Comparison of ENCODE assay signal across 14 cellular contexts in genomic region chr1:178651742-178652141, GRCh38.
DNase-seq lines count a peak whose midpoint lies in the region; ATAC-seq, FAIRE-seq and TF ChIP-seq lines count a peak whose summit lies in the region.
"Had no signal": no experiment of that assay in that cellular context is flagged by ENCODE, and none has a peak within 500 bp of the region (broad histone marks: within the 10 kb centered on the region; RNA-seq: fewer than 3 reads in every experiment).

No MANE protein-coding gene starts in this region.

- no peak overlapping the region for H3K4me3 ChIP-seq in neural progenitor cell
- H3K4me3 ChIP-seq: SK-N-MC, suprapubic skin had no signal

- peaks cover 14% of the 10 kb centered on the region for H3K27me3 Mint-ChIP-seq in neural progenitor cell (ENCODE audit: insufficient read depth, low read depth)

- peaks cover 8% of the 10 kb centered on the region for H3K4me1 ChIP-seq in neural progenitor cell

- H4K20me1 ChIP-seq in neural progenitor cell (ENCODE audit: low read depth): no peaks in the 10 kb centered on the region

- H2AFZ ChIP-seq in neural progenitor cell (replicated peaks): no peak overlapping the region

- peak overlapping the region; percentile 71 for H3K4me3 Mint-ChIP-seq in neural progenitor cell

- no peak for TF ChIP-seq CTCF in neural progenitor cell (IDR thresholded peaks at IDR 0.05)

- no peak overlapping the region for H3K27ac ChIP-seq in neural progenitor cell
- H3K27ac ChIP-seq: SK-N-MC, suprapubic skin had no signal

- no peak for TF ChIP-seq POLR2A in GM12892 (IDR thresholded peaks at IDR 0.05; ENCODE audit: low read depth, low read length)

- no peaks in the 10 kb centered on the region for H3K9me3 ChIP-seq in neural progenitor cell (ENCODE audit: low read depth)
- H3K9me3 ChIP-seq: suprapubic skin had no signal

- H3K36me3 Mint-ChIP-seq in neural progenitor cell: peaks cover 2% of the 10 kb centered on the region

- no peak for FAIRE-seq in GM12892 (lab: Jason Lieb, UNC)
- FAIRE-seq: bronchial epithelial cell had no signal

- H3K27ac Mint-ChIP-seq in neural progenitor cell: peak overlapping the region; percentile 100

- H3F3A ChIP-seq in neural progenitor cell (ENCODE audit: low read depth): no peaks in the 10 kb centered on the region

- peak; percentile 90 for DNase-seq in D341Med (ENCODE audit: low spot score)
- peak; percentile 91 for DNase-seq in NCI-H524 treated with DMSO at 0.1 percent for 48 hours (lab: John Stamatoyannopoulos, UW)
- DNase-seq in fibroblast of peridontal ligament (ENCODE audit: extremely low read depth): peak; percentile 65
- DNase-seq in neural progenitor cell (ENCODE audit: low spot score): no peak
- DNase-seq in GM12892 (ENCODE audit: insufficient read length): no peak
- DNase-seq: hippocampal formation, NCI-H2081 had no signal

- no peak overlapping the region for H3K9ac ChIP-seq in neural progenitor cell

- H3K4me2 ChIP-seq in neural progenitor cell: no peak overlapping the region

- ATAC-seq in HG02571 (IDR thresholded peaks at IDR 0.05; ENCODE audit: unreplicated experiment): no peak
- ATAC-seq in HG02885 (IDR thresholded peaks at IDR 0.05; ENCODE audit: poor library complexity, unreplicated experiment): no peak
- ATAC-seq in GM21576 (IDR thresholded peaks at IDR 0.05; ENCODE audit: unreplicated experiment): no peak
- ATAC-seq: HCT116 had no signal

- no peaks in the 10 kb centered on the region for H3K27me3 ChIP-seq in neural progenitor cell
- H3K27me3 ChIP-seq: suprapubic skin had no signal

- H3K9me3 Mint-ChIP-seq in neural progenitor cell: no peaks in the 10 kb centered on the region

- no peaks in the 10 kb centered on the region for H3K79me2 ChIP-seq in neural progenitor cell (ENCODE audit: low read depth)

- no peaks in the 10 kb centered on the region for H3K36me3 ChIP-seq in neural progenitor cell
- H3K36me3 ChIP-seq: suprapubic skin had no signal

- peaks cover 56% of the 10 kb centered on the region for H3K4me1 Mint-ChIP-seq in neural progenitor cell

Comparison
In these comparisons a context has a peak if more than half of its experiments do, and no peak if none do; other contexts are left out.
1. DNase-seq: peak in D341Med (single experiment), NCI-H524 treated with DMSO at 0.1 percent for 48 hours (single experiment) and fibroblast of peridontal ligament (single experiment); none in neural progenitor cell (single experiment) and GM12892 (single experiment).